24 cellular contexts compared by ENCODE assay signal in genomic region chr5:76561959-76562358, GRCh38.
A peak's percentile ranks its signal among the peaks of the same experiment; 100 is the strongest.
DNase-seq lines count a peak whose midpoint lies in the region; ATAC-seq, FAIRE-seq and TF ChIP-seq lines count a peak whose summit lies in the region.
"Had no signal": no experiment of that assay in that cellular context is flagged by ENCODE, and none has a peak within 500 bp of the region (broad histone marks: within the 10 kb centered on the region; RNA-seq: fewer than 3 reads in every experiment).

No MANE protein-coding gene starts in this region.

- 46% methylated on average over 6 of the region's 6 CpGs for WGBS in right lobe of liver (ENCODE audit: insufficient coverage, low coverage, low lambda C conversion rate, missing lambda C conversion rate)
- 100% methylated on average over 6 of the region's 6 CpGs for WGBS in HepG2 (ENCODE audit: low lambda C conversion rate)
- WGBS in body of pancreas, 2 donors: 47 to 51% methylated on average over 6 of the region's 6 CpGs
- 28 to 39% methylated on average over 6 of the region's 6 CpGs for WGBS in thyroid gland, 2 donors

- H3K79me2 ChIP-seq in HepG2 (ENCODE audit: insufficient read depth, low read length): no peaks in the 10 kb centered on the region
- no peaks in the 10 kb centered on the region for H3K79me2 ChIP-seq in PC-9 (ENCODE audit: low read depth)

- DNase-seq in right lobe of liver (no peak), HepG2 (ENCODE audit: low spot score) (no peak), body of pancreas (peak in 2 of 4 donors; percentile 36 to 44), thyroid gland (peak; percentile 23 to 26), PC-9 (no peak), sciatic nerve (ENCODE audit: low spot score) (no peak)
- DNase-seq: CD4-positive, alpha-beta memory T cell; COR-L47; DMS53; HCEC 1CT; MM.1S; NCI-H2029; NCI-H446 treated with DMSO at 0.1 percent for 48 hours; NCI-H526 treated with DMSO at 0.1 percent for 48 hours; Peyer's patch; SIG-M5 had no signal

- TF ChIP-seq POLR2A in right lobe of liver (IDR thresholded peaks at IDR 0.05) (no peak), HepG2 (IDR thresholded peaks at IDR 0.05; ENCODE audit: insufficient read depth in 1 of 2, low read depth in 2 of 2, low read length in 2 of 2) (no peak), body of pancreas (IDR thresholded peaks at IDR 0.05) (no peak), thyroid gland (IDR thresholded peaks at IDR 0.05) (peak in 1 of 2 donors; percentile 14)

- H3K4me1 ChIP-seq in right lobe of liver (peaks cover 0 to 24% (median 2%) of the 10 kb centered on the region in 4 donors), HepG2 (ENCODE audit: insufficient read depth, low read length) (no peaks in the 10 kb centered on the region), body of pancreas (peaks cover 25% of the 10 kb centered on the region), thyroid gland (peaks cover 13 to 20% of the 10 kb centered on the region in 2 donors), PC-9 (replicated peaks; ENCODE audit: insufficient read depth) (no peaks in the 10 kb centered on the region)
- H3K4me1 ChIP-seq: BLaER1, Peyer's patch had no signal

- no peak for TF ChIP-seq EP300 in HepG2 (IDR thresholded peaks at IDR 0.05; ENCODE audit: low read depth in 2 of 2, low read length in 2 of 2)
- TF ChIP-seq EP300 in HepG2 (CRISPR knock-in tag; IDR thresholded peaks at IDR 0.05; ENCODE audit: borderline replicate concordance): no peak

- H3K4me2 ChIP-seq in HepG2 (ENCODE audit: low read depth, low read length) (no peak overlapping the region), PC-9 (no peak overlapping the region)
- H3K4me2 ChIP-seq: BLaER1, KMS-11 had no signal

- no peaks in the 10 kb centered on the region for H4K20me1 ChIP-seq in HepG2 (ENCODE audit: insufficient read depth, low read length)
- H4K20me1 ChIP-seq in PC-9 (ENCODE audit: insufficient read depth): no peaks in the 10 kb centered on the region
- H4K20me1 ChIP-seq: BLaER1 had no signal

- intact Hi-C loops in right lobe of liver (cut with DNase I) (no loop called here), HepG2 (cut with micrococcal nuclease; ENCODE audit: unreplicated experiment) (no loop called here), body of pancreas (cut with DNase I) (no loop called here), thyroid gland (cut with DNase I) (no loop called here), PC-9 (cut with micrococcal nuclease; ENCODE audit: unreplicated experiment) (no loop called here), sciatic nerve (cut with DNase I) (no loop called here)

- H3K36me3 Mint-ChIP-seq in nephron (ENCODE audit: low read depth): no peaks in the 10 kb centered on the region

- H3K36me3 ChIP-seq in right lobe of liver: peaks cover 0 to 9% (median 0%) of the 10 kb centered on the region in 4 donors
- H3K36me3 ChIP-seq in HepG2 (replicated peaks in 1 of 2; ENCODE audit: control insufficient read depth in 1 of 2, insufficient read depth in 2 of 2, low read length in 2 of 2): peaks cover 9 to 26% of the 10 kb centered on the region in 2 experiments
- H3K36me3 ChIP-seq in body of pancreas (replicated peaks in 1 of 2; ENCODE audit: insufficient read depth in 1 of 2, low read depth in 2 of 2): no peaks in the 10 kb centered on the region
- no peaks in the 10 kb centered on the region for H3K36me3 ChIP-seq in thyroid gland
- no peaks in the 10 kb centered on the region for H3K36me3 ChIP-seq in PC-9 (ENCODE audit: low read depth)

- POLR2A ChIA-PET in HepG2 (lab: Yijun Ruan, JAX) (no interaction called here), PC-9 (lab: Charles Lee; ENCODE audit: unreplicated experiment) (no interaction called here)

- H2AFZ ChIP-seq in HepG2 (ENCODE audit: low read length): no peak overlapping the region
- H2AFZ ChIP-seq in PC-9: no peak overlapping the region

- H3K4me3 Mint-ChIP-seq in nephron: no peak overlapping the region
- H3K4me3 Mint-ChIP-seq: CD4-positive, alpha-beta memory T cell; IgD-negative memory B cell had no signal

- TF ChIP-seq RAD21 in HepG2 (CRISPR knock-in tag; IDR thresholded peaks at IDR 0.05): no peak

- H3K4me1 Mint-ChIP-seq in nephron: peaks cover 31% of the 10 kb centered on the region

- H3K4me3 ChIP-seq in right lobe of liver: no peak overlapping the region
- no peak overlapping the region for H3K4me3 ChIP-seq in HepG2 (replicated peaks in 1 of 3; ENCODE audit: insufficient read depth in 1 of 3, low read depth in 2 of 3, low read length in 3 of 3)
- no peak overlapping the region for H3K4me3 ChIP-seq in body of pancreas
- no peak overlapping the region for H3K4me3 ChIP-seq in thyroid gland (replicated peaks in 1 of 3)
- no peak overlapping the region for H3K4me3 ChIP-seq in PC-9
- H3K4me3 ChIP-seq: BLaER1, Peyer's patch, SK-N-MC had no signal

- peaks cover 3% of the 10 kb centered on the region for H3K27me3 Mint-ChIP-seq in nephron (ENCODE audit: low read depth)
- H3K27me3 Mint-ChIP-seq: CD4-positive, alpha-beta memory T cell had no signal

- ATAC-seq in right lobe of liver (peak; percentile 31 to 66 (median 60)), HepG2 (no peak), body of pancreas (peak; percentile 27), sciatic nerve (no peak), GM21737 (IDR thresholded peaks at IDR 0.05; ENCODE audit: unreplicated experiment) (no peak)

- H3F3A ChIP-seq in PC-9 (ENCODE audit: insufficient read depth, low read depth): no peaks in the 10 kb centered on the region

- H3K27ac Mint-ChIP-seq in nephron: peak overlapping the region in 2 of 3 experiments; percentile 60 to 90
- H3K27ac Mint-ChIP-seq: IgD-negative memory B cell had no signal

- no peak for FAIRE-seq in HepG2 (lab: Jason Lieb, UNC)
- FAIRE-seq: G401.6, H1 had no signal

- H3K9me3 ChIP-seq in right lobe of liver (no peaks in the 10 kb centered on the region), HepG2 (ENCODE audit: low read length) (no peaks in the 10 kb centered on the region), body of pancreas (no peaks in the 10 kb centered on the region), thyroid gland (no peaks in the 10 kb centered on the region), PC-9 (ENCODE audit: insufficient read depth, low read depth) (no peaks in the 10 kb centered on the region)
- H3K9me3 ChIP-seq: BLaER1, Peyer's patch had no signal

- no peaks in the 10 kb centered on the region for H3K9me3 Mint-ChIP-seq in nephron
- H3K9me3 Mint-ChIP-seq: CD4-positive, alpha-beta memory T cell; IgD-negative memory B cell had no signal

- no TSS peak for BruUV-seq in HepG2 (replicated peaks; lab: Mats Ljungman, UMichigan)
- no TSS peak for BruUV-seq in PC-9 (replicated peaks; lab: Mats Ljungman, UMichigan)

- in situ Hi-C loops in HepG2 (cut with HindIII; ENCODE audit: extremely low pct_ligation_motif_present, low pct_unique_long_range_greater_than_20kb): no loop called here

- CTCF ChIA-PET in HepG2 (lab: Yijun Ruan, JAX; ENCODE audit: low intra/inter-chr PET ratio, low total read pairs) (no interaction called here), PC-9 (lab: Charles Lee) (no interaction called here)

- TF ChIP-seq CTCF in right lobe of liver (IDR thresholded peaks at IDR 0.05) (no peak), HepG2 (CRISPR knock-in tag; IDR thresholded peaks at IDR 0.05) (no peak), body of pancreas (IDR thresholded peaks at IDR 0.05) (no peak), nephron (IDR thresholded peaks at IDR 0.05; ENCODE audit: unreplicated experiment in 3 of 3) (no peak), thyroid gland (IDR thresholded peaks at IDR 0.05) (no peak), PC-9 (conservative IDR thresholded peaks at IDR 0.05) (no peak)

- H3K27ac ChIP-seq in right lobe of liver (peak overlapping the region in 1 of 3 donors; percentile 7), HepG2 (ENCODE audit: extremely low read length, insufficient read depth, low read length) (no peak overlapping the region), body of pancreas (peak overlapping the region in 2 of 4 donors; percentile 5 to 59), thyroid gland (peak overlapping the region; percentile 78 to 91 (median 85)), PC-9 (no peak overlapping the region)
- H3K27ac ChIP-seq: BLaER1, KMS-11, Peyer's patch, SK-N-MC had no signal

- H3K9me2 ChIP-seq in PC-9 (ENCODE audit: insufficient read depth): no peaks in the 10 kb centered on the region

- H3K9ac ChIP-seq in HepG2 (ENCODE audit: insufficient read depth, low read depth, low read length): no peak overlapping the region
- H3K9ac ChIP-seq: BLaER1, KMS-11 had no signal

- no peaks in the 10 kb centered on the region for H3K27me3 ChIP-seq in right lobe of liver
- no peaks in the 10 kb centered on the region for H3K27me3 ChIP-seq in HepG2 (ENCODE audit: control insufficient read depth in 1 of 2, insufficient read depth in 2 of 2, low read length in 2 of 2)
- no peaks in the 10 kb centered on the region for H3K27me3 ChIP-seq in body of pancreas
- no peaks in the 10 kb centered on the region for H3K27me3 ChIP-seq in thyroid gland
- peaks cover 11% of the 10 kb centered on the region; the same call in 1 of the 2 replicates for H3K27me3 ChIP-seq in PC-9 (ENCODE audit: insufficient read depth, low read depth)
- H3K27me3 ChIP-seq: BLaER1, Peyer's patch had no signal

TF ChIP-seq in HepG2, 621 proteins besides CTCF, POLR2A, EP300 and RAD21:
- TF ChIP-seq ZSCAN22 (CRISPR knock-in tag; IDR thresholded peaks at IDR 0.05) (no peak), POGZ (CRISPR knock-in tag; IDR thresholded peaks at IDR 0.05) (no peak), TFE3 (CRISPR knock-in tag; IDR thresholded peaks at IDR 0.05) (no peak)

Comparison
In these comparisons a context has a peak if more than half of its experiments do, and no peak if none do; other contexts are left out.
1. ATAC-seq: peak in right lobe of liver (4 of 4) and body of pancreas (single experiment); none in HepG2 (single experiment), sciatic nerve (single experiment) and GM21737 (single experiment).
2. DNase-seq: peak in thyroid gland (2 of 2); none in right lobe of liver (0 of 3), HepG2 (single experiment), PC-9 (0 of 2) and sciatic nerve (single experiment).
3. H3K27ac ChIP-seq: peak in thyroid gland (3 of 3); none in HepG2 (single experiment) and PC-9 (single experiment).